ENCODE assay signal across 2 cellular contexts in the genomic region with DNA sequence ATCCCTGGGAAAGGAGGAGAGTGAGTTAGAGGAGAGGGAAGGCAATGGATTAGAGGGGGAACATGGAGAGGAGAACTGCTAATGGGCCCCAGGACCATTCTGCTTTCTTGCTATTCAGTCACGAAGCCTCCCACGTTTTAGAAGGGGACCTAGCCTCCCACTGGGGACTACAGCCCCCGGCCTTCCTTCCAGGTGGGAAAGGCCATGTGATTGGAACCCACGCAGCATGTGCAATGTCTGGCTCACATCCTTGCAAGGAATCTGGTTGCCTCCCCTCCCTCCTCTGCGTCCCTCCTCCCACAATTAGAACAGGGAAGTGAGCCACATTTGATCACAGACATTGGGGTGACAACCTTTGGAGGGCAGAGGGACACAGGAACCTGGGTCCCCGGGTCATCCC.
TF ChIP-seq lines count a peak whose summit lies in the region.

No MANE protein-coding gene starts in this region.

TF ChIP-seq in HepG2, 621 proteins besides CTCF, POLR2A, EP300 and RAD21:
- TF ChIP-seq, protein P1, sequence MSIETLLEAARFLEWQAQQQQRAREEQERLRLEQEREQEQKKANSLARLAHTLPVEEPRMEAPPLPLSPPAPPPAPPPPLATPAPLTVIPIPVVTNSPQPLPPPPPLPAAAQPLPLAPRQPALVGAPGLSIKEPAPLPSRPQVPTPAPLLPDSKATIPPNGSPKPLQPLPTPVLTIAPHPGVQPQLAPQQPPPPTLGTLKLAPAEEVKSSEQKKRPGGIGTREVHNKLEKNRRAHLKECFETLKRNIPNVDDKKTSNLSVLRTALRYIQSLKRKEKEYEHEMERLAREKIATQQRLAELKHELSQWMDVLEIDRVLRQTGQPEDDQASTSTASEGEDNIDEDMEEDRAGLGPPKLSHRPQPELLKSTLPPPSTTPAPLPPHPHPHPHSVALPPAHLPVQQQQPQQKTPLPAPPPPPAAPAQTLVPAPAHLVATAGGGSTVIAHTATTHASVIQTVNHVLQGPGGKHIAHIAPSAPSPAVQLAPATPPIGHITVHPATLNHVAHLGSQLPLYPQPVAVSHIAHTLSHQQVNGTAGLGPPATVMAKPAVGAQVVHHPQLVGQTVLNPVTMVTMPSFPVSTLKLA (IDR thresholded peaks at IDR 0.05), result peak; percentile 22; the same call in 1 of the 2 replicates
- TF ChIP-seq EHMT2 (IDR thresholded peaks at IDR 0.05; ENCODE audit: borderline replicate concordance, low read depth, low read length), result no peak
- TF ChIP-seq, protein P2, sequence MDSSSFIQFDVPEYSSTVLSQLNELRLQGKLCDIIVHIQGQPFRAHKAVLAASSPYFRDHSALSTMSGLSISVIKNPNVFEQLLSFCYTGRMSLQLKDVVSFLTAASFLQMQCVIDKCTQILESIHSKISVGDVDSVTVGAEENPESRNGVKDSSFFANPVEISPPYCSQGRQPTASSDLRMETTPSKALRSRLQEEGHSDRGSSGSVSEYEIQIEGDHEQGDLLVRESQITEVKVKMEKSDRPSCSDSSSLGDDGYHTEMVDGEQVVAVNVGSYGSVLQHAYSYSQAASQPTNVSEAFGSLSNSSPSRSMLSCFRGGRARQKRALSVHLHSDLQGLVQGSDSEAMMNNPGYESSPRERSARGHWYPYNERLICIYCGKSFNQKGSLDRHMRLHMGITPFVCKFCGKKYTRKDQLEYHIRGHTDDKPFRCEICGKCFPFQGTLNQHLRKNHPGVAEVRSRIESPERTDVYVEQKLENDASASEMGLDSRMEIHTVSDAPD (CRISPR knock-in tag; IDR thresholded peaks at IDR 0.05), result no peak

TF ChIP-seq in HEK293, 187 proteins besides CTCF, POLR2A, EP300 and RAD21:
- no peak for TF ChIP-seq ZNF423 (tag by site-specific recombination; IDR thresholded peaks at IDR 0.05)
- peak; percentile 75 for TF ChIP-seq EGR2 (tag by site-specific recombination; IDR thresholded peaks at IDR 0.05; ENCODE audit: low read depth)
- TF ChIP-seq ZFHX2 (tag by site-specific recombination; conservative IDR thresholded peaks at IDR 0.05), result peak; percentile 72
